ENCODE assay signal across 9 cellular contexts in the genomic region with DNA sequence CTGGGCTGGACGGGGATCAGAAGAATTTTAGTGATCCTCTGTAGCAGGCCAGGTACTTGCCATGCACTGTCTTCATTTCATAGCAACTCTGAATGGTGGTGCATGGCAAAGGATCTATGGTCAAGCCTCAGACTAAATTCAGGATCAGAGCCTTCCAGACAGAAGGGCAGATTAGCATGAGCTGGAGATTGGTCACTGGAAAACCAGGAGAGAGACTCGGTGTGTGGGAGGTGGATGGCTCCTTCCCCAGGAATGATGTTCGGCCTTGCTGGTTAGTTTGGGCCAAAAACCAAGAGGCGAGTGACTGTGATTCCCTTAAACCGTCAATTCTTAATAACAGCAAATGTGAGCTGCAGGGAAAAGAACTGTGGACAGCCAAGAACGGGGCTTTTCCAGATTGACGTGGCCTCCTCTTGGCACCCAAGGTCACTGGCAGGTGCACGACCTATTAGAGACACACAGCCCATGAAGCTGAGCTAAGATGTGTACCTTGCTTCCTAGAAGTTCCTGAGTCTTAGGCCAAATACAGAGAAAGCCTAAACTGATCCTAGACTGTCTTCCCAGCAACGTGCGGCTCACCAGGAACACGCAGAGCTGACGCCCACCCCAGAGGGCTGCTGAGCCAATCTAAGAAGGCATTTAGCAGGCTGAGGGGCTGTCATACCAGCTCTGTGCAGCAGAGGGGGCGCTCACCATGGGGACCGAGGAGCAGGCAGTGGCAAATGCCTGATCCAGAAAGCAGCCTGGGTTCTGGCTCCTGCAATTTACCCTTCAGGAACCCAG. TPM values are rescaled to one million over a fixed set of nuclear protein-coding genes. Genes with fewer than 3 reads are reported as not detected.
DNase-seq lines count a peak whose midpoint lies in the region; ATAC-seq, FAIRE-seq and TF ChIP-seq lines count a peak whose summit lies in the region.
"Had no signal": no experiment of that assay in that cellular context is flagged by ENCODE, and none has a peak within 500 bp of the region (broad histone marks: within the 10 kb centered on the region; RNA-seq: fewer than 3 reads in every experiment).

No MANE protein-coding gene starts in this region.

- POLR2A ChIA-PET in Caco-2 (lab: Charles Lee), result no interaction called here

- no peak overlapping the region for H3K4me3 ChIP-seq in Caco-2 (ENCODE audit: low read depth, low read length)

- CTCF ChIA-PET in Caco-2 (lab: Charles Lee), result interaction anchor here (0.6 to 1.8 kb wide), 13 partner anchors 8 to 286 kb away, joined by 3 to 11 read pairs (median 3); partner anchors contain the start of gene ALDH4A1

- no peaks in the 10 kb centered on the region for H3K9me3 Mint-ChIP-seq in Caco-2 (ENCODE audit: unreplicated experiment)
- no peaks in the 10 kb centered on the region for H3K9me3 Mint-ChIP-seq in progenitor cell of endocrine pancreas (ENCODE audit: low read depth)

- DNase-seq in Caco-2 (peak; percentile 64 to 79), HTR-8/SVneo (ENCODE audit: insufficient read length, low spot score) (peak; percentile 61), SK-N-DZ (ENCODE audit: low spot score) (peak; percentile 63), glomerular visceral epithelial cell (ENCODE audit: extremely low spot score) (peak; percentile 75), progenitor cell of endocrine pancreas (ENCODE audit: low spot score, unreplicated experiment) (peak; percentile 66), urothelium cell line (ENCODE audit: low spot score) (peak; percentile 73)
- DNase-seq in activated naive CD4-positive, alpha-beta T cell (lab: John Stamatoyannopoulos, UW), result peak; percentile 31 to 69 (median 50)

- H3K27me3 ChIP-seq in Caco-2 (replicated peaks; ENCODE audit: control insufficient read depth, insufficient read depth, low read length), result no peaks in the 10 kb centered on the region

- peak; percentile 81 to 86 for TF ChIP-seq CTCF in Caco-2 (IDR thresholded peaks at IDR 0.05; ENCODE audit: insufficient read depth in 1 of 2, low read depth in 1 of 2, low read length in 1 of 2, severe bottlenecking in 1 of 2, unreplicated experiment in 1 of 2)
- TF ChIP-seq CTCF in progenitor cell of endocrine pancreas (IDR thresholded peaks at IDR 0.05; ENCODE audit: unreplicated experiment), result peak; percentile 86

- no peaks in the 10 kb centered on the region for H3K27me3 Mint-ChIP-seq in Caco-2 (ENCODE audit: insufficient read depth, unreplicated experiment)
- no peaks in the 10 kb centered on the region for H3K27me3 Mint-ChIP-seq in progenitor cell of endocrine pancreas

- H3K4me1 Mint-ChIP-seq in Caco-2 (ENCODE audit: low read depth, unreplicated experiment), result no peaks in the 10 kb centered on the region
- no peaks in the 10 kb centered on the region for H3K4me1 Mint-ChIP-seq in progenitor cell of endocrine pancreas (ENCODE audit: low read depth)

- ATAC-seq in HG02970 (IDR thresholded peaks at IDR 0.05; ENCODE audit: low FRiP score, unreplicated experiment), result no peak

- H3K27ac Mint-ChIP-seq in Caco-2 (ENCODE audit: unreplicated experiment), result no peak overlapping the region
- peak overlapping the region; percentile 33 for H3K27ac Mint-ChIP-seq in progenitor cell of endocrine pancreas

- H3K36me3 Mint-ChIP-seq in Caco-2 (ENCODE audit: insufficient read depth, unreplicated experiment) (no peaks in the 10 kb centered on the region), progenitor cell of endocrine pancreas (ENCODE audit: insufficient read depth) (peaks cover 8% of the 10 kb centered on the region)

- no TSS peak for BruUV-seq in Caco-2 (replicated peaks; lab: Mats Ljungman, UMichigan)

- H3K9me3 ChIP-seq in Caco-2, result no peaks in the 10 kb centered on the region

- H3K4me3 Mint-ChIP-seq in Caco-2 (ENCODE audit: unreplicated experiment) (no peak overlapping the region), progenitor cell of endocrine pancreas (ENCODE audit: low read depth) (no peak overlapping the region)

- FAIRE-seq in HTR-8/SVneo (lab: Jason Lieb, UNC) (peak; percentile 57), urothelium cell line (lab: Jason Lieb, UNC) (no peak)

- intact Hi-C loops in Caco-2 (cut with micrococcal nuclease; ENCODE audit: unreplicated experiment), result loop anchor here (2.0 kb wide), 1 partner anchor 19 kb away; the partner anchor contains the start of gene ALDH4A1

- H3K4me1 ChIP-seq in Caco-2, result no peaks in the 10 kb centered on the region

- H3K36me3 ChIP-seq in Caco-2 (ENCODE audit: control insufficient read depth, insufficient read depth, low read length), result no peaks in the 10 kb centered on the region

RNA-seq across cellular contexts. Expression of gene ALDH4A1, which starts 18.5 kb away (rescaled TPM):
- total RNA-seq in Caco-2 (2022) (15.3 and 18.0 TPM in 2 replicates), progenitor cell of endocrine pancreas (29.3 and 30.0 TPM in 2 replicates)
- 17.8 and 24.8 TPM in 2 replicates for polyA plus RNA-seq in SK-N-DZ (2014; cell fraction: cytosol; rRNA removed)
- polyA plus RNA-seq in SK-N-DZ (2014; cell fraction: nucleus; rRNA removed), result 45.7 and 51.6 TPM in 2 replicates

RNA-seq across cellular contexts. Expression of gene TAS1R2, which starts 24.4 kb away (rescaled TPM):
- total RNA-seq in Caco-2 (2022) (not detected in 2 replicates), progenitor cell of endocrine pancreas (not detected in 2 replicates)
- polyA plus RNA-seq in SK-N-DZ (2014; cell fraction: cytosol; rRNA removed), result not detected in 2 replicates
- polyA plus RNA-seq in SK-N-DZ (2014; cell fraction: nucleus; rRNA removed), result not detected in 2 replicates
- total RNA-seq: T-helper 2 cell treated with Interferon-gamma antibody and Interleukin-4, amounts not matched to agents 100 ng/mL and 5 ng/mL, for 36 hours had no signal
